In genomic region chr11:76318744-76319384, GRCh38 we compare ENCODE assay signal across 8 cellular contexts.
DNase-seq lines count a peak whose midpoint lies in the region; ATAC-seq and TF ChIP-seq lines count a peak whose summit lies in the region.

No MANE protein-coding gene starts in this region.

- no peak overlapping the region for H2BK5ac ChIP-seq in trophoblast cell (ENCODE audit: low read depth, low read length, poor library complexity)

- H2BK12ac ChIP-seq in trophoblast cell (ENCODE audit: low read length) = no peak overlapping the region

- no peak overlapping the region for H3K14ac ChIP-seq in trophoblast cell (ENCODE audit: low read length)

- WGBS in trophoblast cell (ENCODE audit: extremely low coverage, insufficient coverage, insufficient read length) = no CpG with 5 or more reads among the region's 7 CpGs

- H3K4me3 ChIP-seq in trophoblast cell (ENCODE audit: low read depth, low read length) = no peak overlapping the region

- no peak overlapping the region for H3K4me3 Mint-ChIP-seq in type B pancreatic cell

- H3K9me3 Mint-ChIP-seq in type B pancreatic cell = no peaks in the 10 kb centered on the region

- H3K4me1 Mint-ChIP-seq in type B pancreatic cell (ENCODE audit: unreplicated experiment) = peaks cover 27% of the 10 kb centered on the region

- peak; percentile 67 for ATAC-seq in GM19351 (IDR thresholded peaks at IDR 0.05; ENCODE audit: unreplicated experiment)

- H3K27me3 ChIP-seq in trophoblast cell (ENCODE audit: insufficient read depth, low read length) = peaks cover 5% of the 10 kb centered on the region

- no peak overlapping the region for H3K9ac ChIP-seq in trophoblast cell (ENCODE audit: low read length)

- H4K12ac ChIP-seq in trophoblast cell (ENCODE audit: low read depth, low read length) = no peak overlapping the region

- DNase-seq in AG09319 (ENCODE audit: extremely low read depth, low read depth) = peak; percentile 23
- peak; percentile 82 for DNase-seq in NAMALWA (ENCODE audit: low spot score)
- peak; percentile 68 for DNase-seq in SK-MEL-5 (ENCODE audit: low read depth, low spot score)
- DNase-seq in activated naive CD4-positive, alpha-beta T cell (lab: John Stamatoyannopoulos, UW) = peak; percentile 55 to 84 (median 80)
- DNase-seq in glomerular endothelial cell (ENCODE audit: extremely low read depth, low read depth, low spot score) = peak; percentile 25
- peak; percentile 78 to 91 for DNase-seq in trophoblast cell
- DNase-seq in type B pancreatic cell (ENCODE audit: extremely low spot score, unreplicated experiment) = peak; percentile 84

- H3K79me1 ChIP-seq in trophoblast cell (ENCODE audit: low read length) = peaks cover 5% of the 10 kb centered on the region

- H2AFZ ChIP-seq in trophoblast cell (ENCODE audit: insufficient read depth, low read length, poor library complexity) = no peak overlapping the region

- no peak overlapping the region for H2AK5ac ChIP-seq in trophoblast cell (ENCODE audit: low read length)

- no peaks in the 10 kb centered on the region for H3K36me3 ChIP-seq in trophoblast cell (ENCODE audit: control insufficient read depth in 1 of 2, insufficient read depth in 2 of 2, low read length in 2 of 2)

- no peak overlapping the region for H3K4me2 ChIP-seq in trophoblast cell (ENCODE audit: low read length)

- H3K4me1 ChIP-seq in trophoblast cell (ENCODE audit: control insufficient read depth in 1 of 2, insufficient read depth in 2 of 2, low read length in 2 of 2) = peaks cover 17 to 18% of the 10 kb centered on the region in 2 experiments

- no peak overlapping the region for H3K27ac Mint-ChIP-seq in type B pancreatic cell

- no peaks in the 10 kb centered on the region for H3K9me3 ChIP-seq in trophoblast cell (ENCODE audit: insufficient read depth, low read depth, low read length)

- no peak overlapping the region for H3K18ac ChIP-seq in trophoblast cell (ENCODE audit: low read length)

- no peak overlapping the region for H4K8ac ChIP-seq in trophoblast cell (ENCODE audit: low read depth, low read length)

- no peak overlapping the region for H2BK120ac ChIP-seq in trophoblast cell (ENCODE audit: insufficient read depth, low read length, poor library complexity)

- no peak overlapping the region for H3K27ac ChIP-seq in trophoblast cell (ENCODE audit: low read depth, low read length)

- no peak overlapping the region for H3K4ac ChIP-seq in trophoblast cell (ENCODE audit: low read depth, low read length)

- H3K79me2 ChIP-seq in trophoblast cell (ENCODE audit: control insufficient read depth, insufficient read depth, low read length, poor library complexity) = no peaks in the 10 kb centered on the region

- H4K91ac ChIP-seq in trophoblast cell (ENCODE audit: low read depth, low read length) = no peak overlapping the region

- in situ Hi-C loops in SK-MEL-5 (cut with HindIII; ENCODE audit: low pct_unique_long_range_greater_than_20kb, low sequenced_read_pairs) = no loop called here

- peaks cover 49% of the 10 kb centered on the region for H3K27me3 Mint-ChIP-seq in type B pancreatic cell

- no peak overlapping the region for H3K23ac ChIP-seq in trophoblast cell (ENCODE audit: low read length)

- H3K36me3 Mint-ChIP-seq in type B pancreatic cell = no peaks in the 10 kb centered on the region

- peak; percentile 96 for TF ChIP-seq CTCF in AG09319 (IDR thresholded peaks at IDR 0.05; ENCODE audit: low read depth, low read length)
- peak; percentile 98 for TF ChIP-seq CTCF in type B pancreatic cell (conservative IDR thresholded peaks at IDR 0.05)

Comparison
In these comparisons a context has a peak if more than half of its experiments do, and no peak if none do; other contexts are left out.
1. DNase-seq: peak in every context shown above with its lines; median percentile 84 in trophoblast cell; 84 in type B pancreatic cell; 82 in NAMALWA; 80 in activated naive CD4-positive, alpha-beta T cell; 68 in SK-MEL-5; 25 in glomerular endothelial cell; 23 in AG09319.